ENCODE assay signal across 8 cellular contexts in the genomic region with DNA sequence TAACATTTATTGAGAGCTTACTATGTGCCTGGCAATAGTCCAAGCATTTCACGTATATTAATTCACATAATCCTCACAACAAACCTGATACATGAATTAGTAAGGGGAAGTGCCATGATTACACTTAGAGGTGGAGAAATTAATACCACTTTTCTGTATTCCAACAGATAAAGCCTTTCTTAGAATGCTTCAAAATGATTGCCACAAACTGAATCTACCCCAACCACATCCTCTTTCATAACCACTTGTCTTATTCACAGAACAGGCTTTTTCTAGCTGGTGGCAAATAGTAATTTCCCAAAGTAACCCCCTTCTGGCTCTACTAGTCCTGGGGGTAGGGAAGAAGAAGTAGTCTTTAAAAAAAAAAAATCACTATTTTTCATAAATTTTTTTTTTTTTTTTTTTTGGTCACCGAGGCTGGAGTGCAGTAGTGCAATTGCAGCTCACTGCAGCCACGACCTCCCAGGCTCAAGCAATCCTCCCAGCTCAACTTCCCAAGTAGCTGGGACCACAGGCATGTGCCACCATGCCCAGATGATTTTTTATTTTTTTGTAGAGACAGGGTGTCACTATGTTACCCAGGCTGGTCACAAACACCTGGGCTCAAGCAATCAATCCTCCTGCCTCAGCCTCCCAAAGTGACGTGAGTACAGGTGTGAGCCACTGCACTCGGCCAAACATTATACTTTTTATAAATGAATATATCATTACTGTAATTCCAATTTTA. TPM values are rescaled to one million over a fixed set of nuclear protein-coding genes. Genes with fewer than 3 reads are reported as not detected.
DNase-seq lines count a peak whose midpoint lies in the region; ATAC-seq, FAIRE-seq and TF ChIP-seq lines count a peak whose summit lies in the region.

No MANE protein-coding gene starts in this region.

- no peaks in the 10 kb centered on the region for H3K79me2 ChIP-seq in MM.1S (ENCODE audit: low read length)

- no peak overlapping the region for H3K9ac ChIP-seq in MM.1S (ENCODE audit: low read length)

- H3K4me1 ChIP-seq in MM.1S (ENCODE audit: low read length) (peaks cover 26% of the 10 kb centered on the region), breast epithelium (no peaks in the 10 kb centered on the region)

- H3F3A ChIP-seq in MM.1S (ENCODE audit: insufficient read depth, low read length) = peaks cover 21% of the 10 kb centered on the region

- H3K4me2 ChIP-seq in MM.1S (ENCODE audit: low read depth, low read length) = peak overlapping the region; percentile 56

- DNase-seq in H54 (ENCODE audit: insufficient read length, low spot score) (no peak), MM.1S (peak; percentile 74), memory B cell (ENCODE audit: low spot score in 2 of 2) (peak in 1 of 2 donors; percentile 11), RCC 7860 (ENCODE audit: low spot score) (no peak), NCI-H526 (lab: John Stamatoyannopoulos, UW) (no peak), iPS-NIHi11 (ENCODE audit: low spot score) (no peak), breast epithelium (ENCODE audit: low spot score in 2 of 2) (no peak)

- no peak overlapping the region for H2AFZ ChIP-seq in MM.1S (ENCODE audit: low read length)

- no peaks in the 10 kb centered on the region for H3K9me2 ChIP-seq in MM.1S (replicated peaks; ENCODE audit: insufficient read depth, low read length)

- no peak overlapping the region for H3K27ac Mint-ChIP-seq in memory B cell

- ATAC-seq in GM18508 (IDR thresholded peaks at IDR 0.05; ENCODE audit: insufficient read depth, unreplicated experiment) = peak; percentile 48
- ATAC-seq in memory B cell (ENCODE audit: low read depth) = peak; percentile 71

- H3K36me3 ChIP-seq in MM.1S (replicated peaks; ENCODE audit: insufficient read depth, low read length) = no peaks in the 10 kb centered on the region
- H3K36me3 ChIP-seq in breast epithelium = no peaks in the 10 kb centered on the region

- H3K9me3 Mint-ChIP-seq in memory B cell = no peaks in the 10 kb centered on the region

- H3K27ac ChIP-seq in MM.1S (ENCODE audit: low read length) (no peak overlapping the region), breast epithelium (no peak overlapping the region)

- H3K4me1 Mint-ChIP-seq in memory B cell = peaks cover 9% of the 10 kb centered on the region

- H3K27me3 ChIP-seq in MM.1S (replicated peaks; ENCODE audit: insufficient read depth, low read length) (peaks cover 38% of the 10 kb centered on the region), breast epithelium (no peaks in the 10 kb centered on the region)

- TF ChIP-seq POLR2A in H54 (IDR thresholded peaks at IDR 0.05; ENCODE audit: low read depth, low read length) = no peak
- TF ChIP-seq POLR2A in breast epithelium (IDR thresholded peaks at IDR 0.05) = no peak

- H3K9me3 ChIP-seq in MM.1S (replicated peaks; ENCODE audit: insufficient read depth, low read length) (no peaks in the 10 kb centered on the region), breast epithelium (no peaks in the 10 kb centered on the region)

- H4K20me1 ChIP-seq in MM.1S (ENCODE audit: insufficient read depth, low read length) = no peaks in the 10 kb centered on the region

- H3K36me3 Mint-ChIP-seq in memory B cell = peaks cover 2% of the 10 kb centered on the region

- FAIRE-seq in H54 (lab: Jason Lieb, UNC) (peak; percentile 20), RCC 7860 (lab: Jason Lieb, UNC) (no peak)

- H3K4me3 ChIP-seq in MM.1S (ENCODE audit: low read length) (no peak overlapping the region), breast epithelium (no peak overlapping the region)

- no peaks in the 10 kb centered on the region for H3K27me3 Mint-ChIP-seq in memory B cell

- H3K4me3 Mint-ChIP-seq in memory B cell = no peak overlapping the region

- intact Hi-C loops in breast epithelium (cut with DNase I; ENCODE audit: low total_unique reads) = no loop called here

- TF ChIP-seq CTCF in MM.1S (IDR thresholded peaks at IDR 0.05; ENCODE audit: low read length) = no peak
- no peak for TF ChIP-seq CTCF in breast epithelium (IDR thresholded peaks at IDR 0.05)

RNA-seq across cellular contexts. Expression of a gene that starts 59.0 kb away (rescaled TPM):
- total RNA-seq in breast epithelium = 10 to 100 TPM; 31.7 to 72.7 (median 48.8) TPM
